Comparison of ENCODE assay signal across 9 cellular contexts in the genomic region with DNA sequence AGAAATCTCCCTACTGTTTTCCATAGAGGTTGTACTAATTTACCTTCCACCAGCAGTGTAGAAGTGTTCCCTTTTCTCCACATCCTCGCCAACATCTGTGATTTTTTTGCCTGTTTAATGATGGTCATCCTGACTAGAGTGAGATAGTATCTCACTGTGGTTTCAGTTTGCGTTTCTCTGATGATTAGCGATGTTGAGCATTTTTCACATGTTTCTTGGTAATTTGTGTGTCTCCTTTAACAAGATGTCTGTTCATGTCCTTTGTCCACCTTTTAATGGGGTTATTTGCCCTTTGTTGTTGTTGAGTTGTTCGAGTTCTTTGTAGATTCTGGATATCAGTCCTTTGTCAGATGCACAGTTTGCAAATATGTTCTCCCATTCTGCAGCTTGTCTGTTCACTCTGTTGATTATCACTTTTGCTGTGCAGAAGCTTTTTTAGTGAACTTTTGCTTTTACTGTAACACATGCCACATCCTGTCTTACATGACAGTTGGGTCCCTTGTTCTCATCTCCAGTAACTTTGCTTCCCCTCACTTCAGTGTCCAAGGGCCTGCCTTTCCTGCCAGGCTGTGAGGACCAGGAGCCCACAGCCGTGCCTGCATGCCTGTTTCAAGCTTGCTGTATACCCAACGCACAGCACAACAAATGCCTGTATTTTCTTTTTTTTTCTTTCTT.
DNase-seq lines count a peak whose midpoint lies in the region; ATAC-seq and TF ChIP-seq lines count a peak whose summit lies in the region.
"Had no signal": no experiment of that assay in that cellular context is flagged by ENCODE, and none has a peak within 500 bp of the region (broad histone marks: within the 10 kb centered on the region; RNA-seq: fewer than 3 reads in every experiment).

No MANE protein-coding gene starts in this region.

- POLR2A ChIA-PET in CD8-positive, alpha-beta memory T cell (lab: Charles Lee) = no interaction called here
- POLR2A ChIA-PET in RWPE1 (lab: Yijun Ruan, JAX; ENCODE audit: low non-redundant PET) = no interaction called here

- peak; percentile 57 for ATAC-seq in GM19455 (IDR thresholded peaks at IDR 0.05; ENCODE audit: unreplicated experiment)
- peak; percentile 69 for ATAC-seq in HG03354 (IDR thresholded peaks at IDR 0.05; ENCODE audit: poor library complexity, severe bottlenecking, unreplicated experiment)
- peak; percentile 76 for ATAC-seq in activated T-helper 17 cell treated with anti-CD3 and anti-CD28 coated beads, Interleukin-2, amount 50 U/mL, for 72 hours (replicated peaks)
- no peak for ATAC-seq in gastrocnemius medialis

- TF ChIP-seq CTCF in gastrocnemius medialis (IDR thresholded peaks at IDR 0.05 in 4 of 5, conservative IDR thresholded peaks at IDR 0.05 in 1 of 5) (no peak), RWPE1 (conservative IDR thresholded peaks at IDR 0.05; ENCODE audit: low read depth) (no peak)

- H3K27ac ChIP-seq in CD8-positive, alpha-beta memory T cell (ENCODE audit: low read depth, low read length) = no peak overlapping the region
- H3K27ac ChIP-seq in gastrocnemius medialis = no peak overlapping the region
- H3K27ac ChIP-seq in RWPE1 = no peak overlapping the region

- in situ Hi-C loops in gastrocnemius medialis (cut with MboI; ENCODE audit: low sequenced_read_pairs in 4 of 4) = no loop called here

- no peaks in the 10 kb centered on the region for H3K36me3 Mint-ChIP-seq in CD8-positive, alpha-beta memory T cell
- H3K36me3 Mint-ChIP-seq in activated T-helper 17 cell treated with anti-CD3 and anti-CD28 coated beads, Interleukin-2, amount 50 U/mL, for 72 hours (ENCODE audit: low read depth) = no peaks in the 10 kb centered on the region

- peak overlapping the region in 6 of 8 donors; percentile 65 to 88 (median 78) for H3K27ac Mint-ChIP-seq in CD8-positive, alpha-beta memory T cell
- H3K27ac Mint-ChIP-seq in activated T-helper 17 cell treated with anti-CD3 and anti-CD28 coated beads, Interleukin-2, amount 50 U/mL, for 72 hours = peak overlapping the region; percentile 55
- H3K27ac Mint-ChIP-seq: GM23338 had no signal

- H3K27me3 ChIP-seq in CD8-positive, alpha-beta memory T cell (ENCODE audit: insufficient read depth, low read length, poor library complexity, severe bottlenecking) = no peaks in the 10 kb centered on the region
- no peaks in the 10 kb centered on the region for H3K27me3 ChIP-seq in gastrocnemius medialis

- peak in 1 of 5 donors; percentile 6 for DNase-seq in CD8-positive, alpha-beta memory T cell
- DNase-seq in NCI-H748 treated with DMSO at 0.1 percent for 48 hours (lab: John Stamatoyannopoulos, UW) = no peak
- DNase-seq in posterior vena cava (ENCODE audit: low spot score) = no peak
- DNase-seq in gastrocnemius medialis = no peak
- no peak for DNase-seq in RWPE1 (ENCODE audit: low spot score)

- CTCF ChIA-PET in CD8-positive, alpha-beta memory T cell (lab: Charles Lee) = interaction anchor here (0.7 to 1.4 kb wide), 2 partner anchors 113 to 690 kb away, joined by 3 to 4 read pairs; a partner anchor contains a TSS
- CTCF ChIA-PET in RWPE1 (lab: Yijun Ruan, JAX) = no interaction called here

- no peaks in the 10 kb centered on the region for H3K9me3 Mint-ChIP-seq in CD8-positive, alpha-beta memory T cell
- H3K9me3 Mint-ChIP-seq in activated T-helper 17 cell treated with anti-CD3 and anti-CD28 coated beads, Interleukin-2, amount 50 U/mL, for 72 hours = no peaks in the 10 kb centered on the region
- H3K9me3 Mint-ChIP-seq: GM23338 had no signal

- H3K9me3 ChIP-seq in CD8-positive, alpha-beta memory T cell (ENCODE audit: low read length) = no peaks in the 10 kb centered on the region
- H3K9me3 ChIP-seq in gastrocnemius medialis = no peaks in the 10 kb centered on the region

- H3K4me1 ChIP-seq in CD8-positive, alpha-beta memory T cell (ENCODE audit: insufficient read depth, low read length) = peaks cover 26% of the 10 kb centered on the region
- peaks cover 5 to 13% of the 10 kb centered on the region in 2 donors for H3K4me1 ChIP-seq in gastrocnemius medialis

- peak overlapping the region; percentile 23 to 84 (median 76) for H3K4me3 Mint-ChIP-seq in CD8-positive, alpha-beta memory T cell
- H3K4me3 Mint-ChIP-seq in activated T-helper 17 cell treated with anti-CD3 and anti-CD28 coated beads, Interleukin-2, amount 50 U/mL, for 72 hours = peak overlapping the region; percentile 78
- H3K4me3 Mint-ChIP-seq: GM23338 had no signal

- TF ChIP-seq POLR2A in gastrocnemius medialis (IDR thresholded peaks at IDR 0.05) = no peak

- H3K4me1 Mint-ChIP-seq in CD8-positive, alpha-beta memory T cell = peaks cover 18 to 40% (median 35%) of the 10 kb centered on the region in 3 donors
- peaks cover 8% of the 10 kb centered on the region for H3K4me1 Mint-ChIP-seq in activated T-helper 17 cell treated with anti-CD3 and anti-CD28 coated beads, Interleukin-2, amount 50 U/mL, for 72 hours

- H3K4me3 ChIP-seq in CD8-positive, alpha-beta memory T cell (ENCODE audit: low read length) = peak overlapping the region; percentile 27
- H3K4me3 ChIP-seq in gastrocnemius medialis = no peak overlapping the region
- H3K4me3 ChIP-seq: GM23338 had no signal

- no peaks in the 10 kb centered on the region for H3K36me3 ChIP-seq in CD8-positive, alpha-beta memory T cell (ENCODE audit: insufficient read depth, low read length)
- no peaks in the 10 kb centered on the region for H3K36me3 ChIP-seq in gastrocnemius medialis

- H3K27me3 Mint-ChIP-seq in CD8-positive, alpha-beta memory T cell = peaks cover 0 to 4% of the 10 kb centered on the region in 2 donors
- no peaks in the 10 kb centered on the region for H3K27me3 Mint-ChIP-seq in activated T-helper 17 cell treated with anti-CD3 and anti-CD28 coated beads, Interleukin-2, amount 50 U/mL, for 72 hours

- intact Hi-C loops in posterior vena cava (cut with DNase I) = no loop called here
- intact Hi-C loops in gastrocnemius medialis (cut with DNase I; ENCODE audit: low total_unique reads) = no loop called here

Comparison
In these comparisons a context has a peak if more than half of its experiments do, and no peak if none do; other contexts are left out.
1. ATAC-seq: peak in GM19455 (single experiment), HG03354 (single experiment) and activated T-helper 17 cell treated with anti-CD3 and anti-CD28 coated beads, Interleukin-2, amount 50 U/mL, for 72 hours (single experiment); none in gastrocnemius medialis (0 of 2).